ENCODE assay signal across 37 cellular contexts in genomic region chr4:95162867-95163266, GRCh38.
A peak's percentile ranks its signal among the peaks of the same experiment; 100 is the strongest.
DNase-seq lines count a peak whose midpoint lies in the region; ATAC-seq, FAIRE-seq and TF ChIP-seq lines count a peak whose summit lies in the region.
"Had no signal": no experiment of that assay in that cellular context is flagged by ENCODE, and none has a peak within 500 bp of the region (broad histone marks: within the 10 kb centered on the region; RNA-seq: fewer than 3 reads in every experiment).

No MANE protein-coding gene starts in this region.

- 0 out of 2 replicates have a peak overlapping the region, but pooled peaks have one; percentile 7 for H3K4me2 ChIP-seq in K562 (ENCODE audit: insufficient read depth, low read length)
- H3K4me2 ChIP-seq: A549; BLaER1; BLaER1 treated with 17β-estradiol and CSF1 and Interleukin-3, amounts not matched to agents 10 nM and 100 nM had no signal

- POLR2A ChIA-PET in K562 (lab: Yijun Ruan, JAX) = no interaction called here
- POLR2A ChIA-PET in RWPE1 (lab: Yijun Ruan, JAX; ENCODE audit: low non-redundant PET) = no interaction called here

- H3K27ac ChIP-seq in K562 (ENCODE audit: extremely low read depth, low read depth, low read length) (no peak overlapping the region), RWPE1 (no peak overlapping the region)
- H3K27ac ChIP-seq: 22Rv1; A549; BLaER1; BLaER1 treated with 17β-estradiol and CSF1 and Interleukin-3, amounts not matched to agents 10 nM and 100 nM; C4-2B had no signal

- H3K27ac Mint-ChIP-seq in natural killer cell = no peak overlapping the region
- H3K27ac Mint-ChIP-seq in natural killer cell treated with Interleukin-12 subunit alpha and Interleukin-12 subunit beta and Interleukin-15 and Interleukin-18, amount 100 ng/mL, for 72 hours = no peak overlapping the region
- peak overlapping the region; percentile 4 for H3K27ac Mint-ChIP-seq in progenitor cell of endocrine pancreas
- H3K27ac Mint-ChIP-seq: B cell; CD14-positive monocyte; CD4-positive, alpha-beta memory T cell; CD4-positive, alpha-beta T cell; CD4-positive, CD25-positive, alpha-beta regulatory T cell; CD8-positive, alpha-beta memory T cell; CD8-positive, alpha-beta T cell had no signal

- H3K27me3 ChIP-seq in K562 (ENCODE audit: control insufficient read depth in 2 of 2, insufficient read depth in 2 of 2, low read length in 2 of 2) = peaks cover 0 to 8% of the 10 kb centered on the region in 2 experiments; a peak in 3 of 5 replicates
- no peaks in the 10 kb centered on the region for H3K27me3 ChIP-seq in bronchial epithelial cell (ENCODE audit: control insufficient read depth, insufficient read depth, low read length)
- H3K27me3 ChIP-seq: BE2C; BLaER1; BLaER1 treated with 17β-estradiol and CSF1 and Interleukin-3, amounts not matched to agents 10 nM and 100 nM had no signal

- TF ChIP-seq EP300 in K562 (IDR thresholded peaks at IDR 0.05; ENCODE audit: low read length) = no peak

- no peak for TF ChIP-seq RAD21 in K562 (CRISPR knock-in tag; conservative IDR thresholded peaks at IDR 0.05 in 1 of 2, IDR thresholded peaks at IDR 0.05 in 1 of 2)

- no peak for TF ChIP-seq CTCF in natural killer cell (IDR thresholded peaks at IDR 0.05)
- no peak for TF ChIP-seq CTCF in K562 (IDR thresholded peaks at IDR 0.05 in 2 of 3, conservative IDR thresholded peaks at IDR 0.05 in 1 of 3; ENCODE audit: insufficient read depth in 2 of 3, low read depth in 1 of 3, low read length in 3 of 3)
- TF ChIP-seq CTCF in bronchial epithelial cell (IDR thresholded peaks at IDR 0.05; ENCODE audit: insufficient read depth, low read length, severe bottlenecking) = no peak
- TF ChIP-seq CTCF in progenitor cell of endocrine pancreas (IDR thresholded peaks at IDR 0.05; ENCODE audit: unreplicated experiment) = no peak
- no peak for TF ChIP-seq CTCF in RWPE1 (conservative IDR thresholded peaks at IDR 0.05; ENCODE audit: low read depth)

- H3K9me3 ChIP-seq in K562 (replicated peaks; ENCODE audit: control insufficient read depth, insufficient read depth, low read depth, low read length) = no peaks in the 10 kb centered on the region
- H3K9me3 ChIP-seq: A549; BE2C; BLaER1; BLaER1 treated with 17β-estradiol and CSF1 and Interleukin-3, amounts not matched to agents 10 nM and 100 nM; Caco-2 had no signal

- H3K36me3 ChIP-seq in K562 (ENCODE audit: control insufficient read depth, insufficient read depth, low read length) (no peaks in the 10 kb centered on the region), bronchial epithelial cell (ENCODE audit: control insufficient read depth, insufficient read depth, low read length) (no peaks in the 10 kb centered on the region)
- H3K36me3 ChIP-seq: BLaER1; BLaER1 treated with 17β-estradiol and CSF1 and Interleukin-3, amounts not matched to agents 10 nM and 100 nM had no signal

- FAIRE-seq in K562 (lab: Jason Lieb, UNC) (no peak), bronchial epithelial cell (lab: Jason Lieb, UNC) (peak; percentile 62)
- FAIRE-seq: A204.1, A549, D721Med had no signal

- H2AFZ ChIP-seq in K562 (ENCODE audit: low read depth, low read length) = no peak overlapping the region

- no peak for TF ChIP-seq POLR2A in K562 (conservative IDR thresholded peaks at IDR 0.05)

- ATAC-seq in natural killer cell (no peak), K562 (no peak)
- no peak for ATAC-seq in natural killer cell treated with Interleukin-12 subunit alpha and Interleukin-12 subunit beta and Interleukin-15 and Interleukin-18, amount 100 ng/mL, for 72 hours
- ATAC-seq: A549; CD8-positive, alpha-beta T cell had no signal

- WGBS in K562 (ENCODE audit: insufficient coverage, low coverage, missing lambda C conversion rate) = 0% methylated on average over 6 of the region's 6 CpGs

- H3K4me3 ChIP-seq in K562 (no peak overlapping the region), bronchial epithelial cell (ENCODE audit: low read depth, low read length) (no peak overlapping the region)
- H3K4me3 ChIP-seq: A549; BLaER1; BLaER1 treated with 17β-estradiol and CSF1 and Interleukin-3, amounts not matched to agents 10 nM and 100 nM had no signal

- H3K36me3 Mint-ChIP-seq in natural killer cell (no peaks in the 10 kb centered on the region), progenitor cell of endocrine pancreas (ENCODE audit: insufficient read depth) (peaks cover 17% of the 10 kb centered on the region)
- H3K36me3 Mint-ChIP-seq in natural killer cell treated with Interleukin-12 subunit alpha and Interleukin-12 subunit beta and Interleukin-15 and Interleukin-18, amount 100 ng/mL, for 72 hours = no peaks in the 10 kb centered on the region
- H3K36me3 Mint-ChIP-seq: CD14-positive monocyte; CD4-positive, alpha-beta memory T cell; CD4-positive, CD25-positive, alpha-beta regulatory T cell; CD8-positive, alpha-beta memory T cell; CD8-positive, alpha-beta T cell had no signal

- peaks cover 8 to 12% of the 10 kb centered on the region in 2 donors for H3K27me3 Mint-ChIP-seq in natural killer cell (ENCODE audit: low read depth in 2 of 2)
- peaks cover 6 to 7% of the 10 kb centered on the region in 2 donors for H3K27me3 Mint-ChIP-seq in natural killer cell treated with Interleukin-12 subunit alpha and Interleukin-12 subunit beta and Interleukin-15 and Interleukin-18, amount 100 ng/mL, for 72 hours
- H3K27me3 Mint-ChIP-seq in progenitor cell of endocrine pancreas = no peaks in the 10 kb centered on the region
- H3K27me3 Mint-ChIP-seq: CD4-positive, alpha-beta T cell; CD4-positive, CD25-positive, alpha-beta regulatory T cell had no signal

- no peaks in the 10 kb centered on the region for H3K79me2 ChIP-seq in K562 (ENCODE audit: control insufficient read depth, insufficient read depth, low read length)

- no peaks in the 10 kb centered on the region for H3K4me1 ChIP-seq in K562 (replicated peaks in 1 of 2; ENCODE audit: control insufficient read depth in 2 of 2, insufficient read depth in 2 of 2, low read length in 2 of 2)
- H3K4me1 ChIP-seq: A549, Caco-2 had no signal

- H3K4me1 Mint-ChIP-seq in natural killer cell (peaks cover 36 to 58% of the 10 kb centered on the region in 2 donors), progenitor cell of endocrine pancreas (ENCODE audit: low read depth) (peaks cover 8% of the 10 kb centered on the region)
- peaks cover 17 to 37% of the 10 kb centered on the region in 2 donors for H3K4me1 Mint-ChIP-seq in natural killer cell treated with Interleukin-12 subunit alpha and Interleukin-12 subunit beta and Interleukin-15 and Interleukin-18, amount 100 ng/mL, for 72 hours (ENCODE audit: low read depth in 2 of 2)
- H3K4me1 Mint-ChIP-seq: CD14-positive monocyte had no signal

- no peak overlapping the region for H3K9ac ChIP-seq in K562 (ENCODE audit: insufficient read depth in 1 of 2, low read depth in 2 of 2, low read length in 2 of 2)
- H3K9ac ChIP-seq: BLaER1; BLaER1 treated with 17β-estradiol and CSF1 and Interleukin-3, amounts not matched to agents 10 nM and 100 nM had no signal

- H4K20me1 ChIP-seq in K562 (replicated peaks; ENCODE audit: control insufficient read depth, insufficient read depth, low read length) = no peaks in the 10 kb centered on the region
- H4K20me1 ChIP-seq: BLaER1; BLaER1 treated with 17β-estradiol and CSF1 and Interleukin-3, amounts not matched to agents 10 nM and 100 nM had no signal

- in situ Hi-C loops in K562 (cut with MboI) = loop anchor here (25.0 kb wide), 1 partner anchor 349 kb away; no protein-coding TSS in a partner anchor

- CTCF ChIA-PET in K562 (lab: Yijun Ruan, JAX; ENCODE audit: low intra/inter-chr PET ratio) = no interaction called here
- CTCF ChIA-PET in RWPE1 (lab: Yijun Ruan, JAX) = interaction anchor here (0.6 kb wide), 1 partner anchor 313 kb away, joined by 3 read pairs; no protein-coding TSS in a partner anchor

- intact Hi-C loops in natural killer cell (cut with micrococcal nuclease) = no loop called here
- intact Hi-C loops in K562 (cut with micrococcal nuclease) = no loop called here

- no TSS peak for BruUV-seq in K562 (replicated peaks; lab: Mats Ljungman, UMichigan)

- DNase-seq in natural killer cell (no peak), K562 (ENCODE audit: extremely low read depth in 1 of 4, low spot score in 3 of 4) (no peak), bronchial epithelial cell (ENCODE audit: low read depth) (no peak), progenitor cell of endocrine pancreas (ENCODE audit: low spot score, unreplicated experiment) (no peak), RWPE1 (ENCODE audit: low spot score) (no peak), activated T-cell treated with anti-CD3 and anti-CD28 coated beads for 4 hours (no peak), cerebellar nuclear complex (lab: John Stamatoyannopoulos, UW) (no peak)
- no peak for DNase-seq in natural killer cell treated with Interleukin-12 subunit alpha and Interleukin-12 subunit beta and Interleukin-15 and Interleukin-18, amount 100 ng/mL, for 72 hours (ENCODE audit: low spot score)
- DNase-seq: 8988T; ACHN; AML-193; BE2C; C1 segment of cervical spinal cord; Caco-2; Calu3; CD4-positive, alpha-beta memory T cell; CD4-positive, alpha-beta T cell; CD4-positive, CD25-positive, alpha-beta regulatory T cell; CD8-positive, alpha-beta memory T cell; CD8-positive, alpha-beta T cell; COR-L47; DMS 273 treated with DMSO at 0.1 percent for 48 hours; DMS153; DMS53; DMS79; DMS79 treated with DMSO at 0.1 percent for 48 hours; DND-41; EL had no signal

- H3K9me1 ChIP-seq in K562 (ENCODE audit: control insufficient read depth, insufficient read depth, low read length) = no peaks in the 10 kb centered on the region

- H3K9me3 Mint-ChIP-seq in natural killer cell (no peaks in the 10 kb centered on the region), progenitor cell of endocrine pancreas (ENCODE audit: low read depth) (no peaks in the 10 kb centered on the region)
- H3K9me3 Mint-ChIP-seq in natural killer cell treated with Interleukin-12 subunit alpha and Interleukin-12 subunit beta and Interleukin-15 and Interleukin-18, amount 100 ng/mL, for 72 hours = no peaks in the 10 kb centered on the region
- H3K9me3 Mint-ChIP-seq: CD14-positive monocyte; CD4-positive, alpha-beta memory T cell; CD4-positive, alpha-beta T cell; CD8-positive, alpha-beta memory T cell; CD8-positive, alpha-beta T cell had no signal

- H3K4me3 Mint-ChIP-seq in natural killer cell = peak overlapping the region; percentile 0
- H3K4me3 Mint-ChIP-seq in natural killer cell treated with Interleukin-12 subunit alpha and Interleukin-12 subunit beta and Interleukin-15 and Interleukin-18, amount 100 ng/mL, for 72 hours = no peak overlapping the region
- no peak overlapping the region for H3K4me3 Mint-ChIP-seq in progenitor cell of endocrine pancreas (ENCODE audit: low read depth)
- H3K4me3 Mint-ChIP-seq: B cell; CD14-positive monocyte; CD4-positive, alpha-beta memory T cell; CD4-positive, alpha-beta T cell; CD4-positive, CD25-positive, alpha-beta regulatory T cell; CD8-positive, alpha-beta memory T cell; CD8-positive, alpha-beta T cell had no signal

TF ChIP-seq in K562, 482 proteins besides CTCF, POLR2A, EP300 and RAD21 (continues in another document):
- peak; percentile 80 for TF ChIP-seq ZBTB17 (CRISPR knock-in tag; IDR thresholded peaks at IDR 0.05)
- TF ChIP-seq FOSL1 (tag; conservative IDR thresholded peaks at IDR 0.05) = no peak
- no peak for TF ChIP-seq ILK (tag; IDR thresholded peaks at IDR 0.05; ENCODE audit: borderline replicate concordance, low read depth)
- TF ChIP-seq HDGF (IDR thresholded peaks at IDR 0.05) = no peak
